In genomic region chr12:48986720-48987291, GRCh38 we compare ENCODE assay signal across 24 cellular contexts. TPM values are rescaled to one million over a fixed set of nuclear protein-coding genes. Genes with fewer than 3 reads are reported as not detected.
"Had no signal": no experiment of that assay in that cellular context is flagged by ENCODE, and none has a peak within 500 bp of the region (broad histone marks: within the 10 kb centered on the region; RNA-seq: fewer than 3 reads in every experiment).

No MANE protein-coding gene starts in this region.

- H3K27ac ChIP-seq: heart right ventricle, left lung, psoas muscle, spleen, VCaP had no signal

- H3K36me3 ChIP-seq: heart right ventricle, left lung, spleen had no signal

- H3K9me3 ChIP-seq: heart right ventricle, left lung, mucosa of descending colon, psoas muscle, spleen had no signal

- H3K4me3 ChIP-seq: dorsolateral prefrontal cortex, heart right ventricle, left lung, mucosa of descending colon, psoas muscle, spleen had no signal

- DNase-seq: activated CD4-positive, alpha-beta T cell treated with anti-CD3 and anti-CD28 coated beads for 4 hours; activated CD8-positive, alpha-beta memory T cell treated with anti-CD3 and anti-CD28 coated beads, Interleukin-2, amount 50 U/mL, for 48 hours; activated CD8-positive, alpha-beta T cell treated with anti-CD3 and anti-CD28 coated beads for 36 hours; activated naive CD4-positive, alpha-beta T cell; aorta; dorsolateral prefrontal cortex; foreskin melanocyte; heart right ventricle; mucosa of descending colon; naive thymus-derived CD8-positive, alpha-beta T cell; nucleus accumbens; psoas muscle; spleen; stimulated activated CD4-positive, alpha-beta T cell treated with anti-CD3 and anti-CD28 coated beads, Interleukin-1b, Interleukin-23, amount 100 ng/mL, for 48 hours; stimulated activated naive CD4-positive, alpha-beta T cell; substantia nigra; T-helper 9 cell; trophoblast cell had no signal

- ATAC-seq: left lung; mucosa of descending colon; naive thymus-derived CD8-positive, alpha-beta T cell; psoas muscle; sciatic nerve had no signal

RNA-seq across cellular contexts. Expression of gene WNT1, which starts 8.7 kb away (rescaled TPM):
- total RNA-seq: activated CD8-positive, alpha-beta T cell treated with anti-CD3 and anti-CD28 coated beads for 36 hours; aorta; bronchial epithelial cell; chondrocyte; heart right ventricle; left lung; mucosa of descending colon; psoas muscle; sciatic nerve had no signal
- polyA plus RNA-seq: aorta, heart right ventricle, keratinocyte, psoas muscle had no signal

RNA-seq across cellular contexts. Expression of gene DDN, which starts 12.4 kb away (rescaled TPM):
- total RNA-seq: sciatic nerve had no signal
- polyA plus RNA-seq: naive thymus-derived CD8-positive, alpha-beta T cell had no signal

RNA-seq across cellular contexts. Expression of gene WNT10B, which starts 15.3 kb away (rescaled TPM):
- total RNA-seq: bronchial epithelial cell had no signal
- polyA plus RNA-seq: aorta had no signal
